10 cellular contexts compared by ENCODE assay signal in genomic region chr2:11752906-11753305, GRCh38. TPM values are rescaled to one million over a fixed set of nuclear protein-coding genes. Genes with fewer than 3 reads are reported as not detected.
A peak's percentile ranks its signal among the peaks of the same experiment; 100 is the strongest.
DNase-seq lines count a peak whose midpoint lies in the region; ATAC-seq and TF ChIP-seq lines count a peak whose summit lies in the region.
"Had no signal": no experiment of that assay in that cellular context is flagged by ENCODE, and none has a peak within 500 bp of the region (broad histone marks: within the 10 kb centered on the region; RNA-seq: fewer than 3 reads in every experiment).

No MANE protein-coding gene starts in this region.

- H3K27me3 ChIP-seq in BLaER1 treated with 17β-estradiol and CSF1 and Interleukin-3, amounts not matched to agents 10 nM and 100 nM, result no peaks in the 10 kb centered on the region
- peaks cover 10% of the 10 kb centered on the region for H3K27me3 ChIP-seq in DOHH2 (ENCODE audit: control insufficient read depth, low read length)
- H3K27me3 ChIP-seq in mesenchymal stem cell (ENCODE audit: control insufficient read depth in 1 of 2, insufficient read depth in 1 of 2, low read length in 2 of 2), result no peaks in the 10 kb centered on the region
- H3K27me3 ChIP-seq in prostate gland (replicated peaks; ENCODE audit: insufficient read depth), result no peaks in the 10 kb centered on the region
- H3K27me3 ChIP-seq: SJCRH30 had no signal

- peaks cover 0 to 9% (median 6%) of the 10 kb centered on the region in 11 experiments; a peak in 18 of 22 replicates for H3K9me3 ChIP-seq in BLaER1 treated with 17β-estradiol and CSF1 and Interleukin-3, amounts not matched to agents 10 nM and 100 nM (replicated peaks in 1 of 11)
- H3K9me3 ChIP-seq in DOHH2 (ENCODE audit: control insufficient read depth, insufficient read depth, low read length) (no peaks in the 10 kb centered on the region), mesenchymal stem cell (ENCODE audit: control insufficient read depth, low read length) (no peaks in the 10 kb centered on the region), prostate gland (no peaks in the 10 kb centered on the region)
- H3K9me3 ChIP-seq: SJCRH30 had no signal

- H2BK120ac ChIP-seq in mesenchymal stem cell (ENCODE audit: low read depth, low read length), result no peak overlapping the region

- H3K4me1 Mint-ChIP-seq in activated CD8-positive, alpha-beta T cell treated with anti-CD3 and anti-CD28 coated beads for 36 hours (ENCODE audit: low read depth), result peaks cover 88% of the 10 kb centered on the region

- H3K4ac ChIP-seq in mesenchymal stem cell (ENCODE audit: low read depth in 1 of 2, low read length in 2 of 2), result peak overlapping the region in 1 of 2 experiments; percentile 43

- H4K8ac ChIP-seq in mesenchymal stem cell (ENCODE audit: low read length), result peak overlapping the region; percentile 46

- peak overlapping the region in 8 of 10 experiments; percentile 30 to 64 (median 45); a peak in 12 of 20 replicates for H3K4me3 ChIP-seq in BLaER1 treated with 17β-estradiol and CSF1 and Interleukin-3, amounts not matched to agents 10 nM and 100 nM
- H3K4me3 ChIP-seq in DOHH2 (ENCODE audit: low read length) (peak overlapping the region; percentile 64), mesenchymal stem cell (ENCODE audit: insufficient read depth in 1 of 2, low read depth in 1 of 2, low read length in 2 of 2) (peak overlapping the region in 1 of 2 experiments; percentile 16), prostate gland (no peak overlapping the region)
- H3K4me3 ChIP-seq: SJCRH30 had no signal

- 58% methylated on average over 8 of the region's 8 CpGs for WGBS in mesenchymal stem cell
- 92% methylated on average over 8 of the region's 8 CpGs for WGBS in prostate gland

- H3K9ac ChIP-seq in BLaER1 treated with 17β-estradiol and CSF1 and Interleukin-3, amounts not matched to agents 10 nM and 100 nM, result peak overlapping the region in 10 of 11 experiments; percentile 0 to 75 (median 64); a peak in 16 of 22 replicates
- H3K9ac ChIP-seq in mesenchymal stem cell (ENCODE audit: low read length), result no peak overlapping the region

- no peaks in the 10 kb centered on the region for H3K9me2 ChIP-seq in DOHH2 (replicated peaks; ENCODE audit: control insufficient read depth, low read length)

- H3K36me3 Mint-ChIP-seq in activated CD8-positive, alpha-beta T cell treated with anti-CD3 and anti-CD28 coated beads for 36 hours (ENCODE audit: low read depth), result peaks cover 9% of the 10 kb centered on the region

- H3K27ac ChIP-seq in BLaER1 treated with 17β-estradiol and CSF1 and Interleukin-3, amounts not matched to agents 10 nM and 100 nM, result peak overlapping the region in 9 of 11 experiments; percentile 66 to 85 (median 74); a peak in 18 of 22 replicates
- H3K27ac ChIP-seq in DOHH2 (ENCODE audit: low read depth, low read length), result peak overlapping the region; percentile 94
- no peak overlapping the region for H3K27ac ChIP-seq in mesenchymal stem cell (ENCODE audit: low read length, poor library complexity, severe bottlenecking)
- peak overlapping the region in 1 of 2 donors; percentile 27 for H3K27ac ChIP-seq in prostate gland
- H3K27ac ChIP-seq: SJCRH30 had no signal

- CTCF ChIA-PET in activated CD8-positive, alpha-beta T cell treated with anti-CD3 and anti-CD28 coated beads for 36 hours (lab: Charles Lee), result interaction anchor here (0.8 to 3.6 kb wide), 11 partner anchors 9 to 63 kb away, joined by 3 to 29 read pairs (median 4); no protein-coding TSS in a partner anchor

- H3K36me3 ChIP-seq in BLaER1 treated with 17β-estradiol and CSF1 and Interleukin-3, amounts not matched to agents 10 nM and 100 nM, result peaks cover 0 to 16% (median 8%) of the 10 kb centered on the region in 11 experiments; a peak in 15 of 22 replicates
- peaks cover 6% of the 10 kb centered on the region; the same call in 1 of the 2 replicates for H3K36me3 ChIP-seq in DOHH2 (ENCODE audit: control insufficient read depth, low read length)
- no peaks in the 10 kb centered on the region for H3K36me3 ChIP-seq in mesenchymal stem cell (ENCODE audit: control insufficient read depth in 1 of 2, insufficient read depth in 2 of 2, low read depth in 1 of 2, low read length in 2 of 2)
- H3K36me3 ChIP-seq in prostate gland, result no peaks in the 10 kb centered on the region

- no peak overlapping the region for H3K14ac ChIP-seq in mesenchymal stem cell (ENCODE audit: low read length in 2 of 2)

- no peak overlapping the region for H2AFZ ChIP-seq in mesenchymal stem cell (ENCODE audit: low read depth, low read length)

- no peak for TF ChIP-seq CTCF in DOHH2 (IDR thresholded peaks at IDR 0.05; ENCODE audit: low read depth, low read length, poor library complexity, severe bottlenecking)
- TF ChIP-seq CTCF in activated CD8-positive, alpha-beta T cell treated with anti-CD3 and anti-CD28 coated beads for 36 hours (IDR thresholded peaks at IDR 0.05), result no peak
- no peak for TF ChIP-seq CTCF in prostate gland (IDR thresholded peaks at IDR 0.05)

- peak overlapping the region; percentile 16 for H2BK15ac ChIP-seq in mesenchymal stem cell (ENCODE audit: low read depth, poor library complexity, severe bottlenecking)

- no peaks in the 10 kb centered on the region for H3K9me3 Mint-ChIP-seq in activated CD8-positive, alpha-beta T cell treated with anti-CD3 and anti-CD28 coated beads for 36 hours

- peak overlapping the region; percentile 87 to 98 (median 95) for H3K4me2 ChIP-seq in BLaER1 treated with 17β-estradiol and CSF1 and Interleukin-3, amounts not matched to agents 10 nM and 100 nM
- H3K4me2 ChIP-seq in DOHH2 (ENCODE audit: low read length) (peak overlapping the region; percentile 88), mesenchymal stem cell (ENCODE audit: low read length, poor library complexity, severe bottlenecking) (no peak overlapping the region)

- DNase-seq in activated CD8-positive, alpha-beta T cell treated with anti-CD3 and anti-CD28 coated beads for 36 hours, result no peak
- no peak for DNase-seq in mesenchymal stem cell
- DNase-seq in HuH-7 (ENCODE audit: low spot score), result no peak
- DNase-seq in prostate gland (ENCODE audit: low spot score), result no peak
- DNase-seq: kidney glomerular epithelial cell, SJCRH30 had no signal

- H3K18ac ChIP-seq in mesenchymal stem cell (ENCODE audit: low read depth in 1 of 2, low read length in 2 of 2), result peak overlapping the region in 1 of 2 experiments; percentile 15

- H3K79me2 ChIP-seq in DOHH2 (ENCODE audit: control insufficient read depth, low read length), result peaks cover 66% of the 10 kb centered on the region

- H2BK5ac ChIP-seq in mesenchymal stem cell (ENCODE audit: low read depth, low read length, poor library complexity, severe bottlenecking), result no peak overlapping the region

- peak overlapping the region; percentile 78 for H4K91ac ChIP-seq in mesenchymal stem cell (ENCODE audit: low read length)

- H3K27ac Mint-ChIP-seq in activated CD8-positive, alpha-beta T cell treated with anti-CD3 and anti-CD28 coated beads for 36 hours, result peak overlapping the region; percentile 97

- no peak for TF ChIP-seq POLR2A in prostate gland (IDR thresholded peaks at IDR 0.05)

- H3K4me1 ChIP-seq in BLaER1 treated with 17β-estradiol and CSF1 and Interleukin-3, amounts not matched to agents 10 nM and 100 nM, result peaks cover 73 to 92% (median 86%) of the 10 kb centered on the region in 10 experiments
- H3K4me1 ChIP-seq in DOHH2 (ENCODE audit: control insufficient read depth, low read length) (peaks cover 98% of the 10 kb centered on the region), mesenchymal stem cell (ENCODE audit: control insufficient read depth, insufficient read depth, low read depth, low read length) (peaks cover 21% of the 10 kb centered on the region), prostate gland (replicated peaks) (peaks cover 2% of the 10 kb centered on the region)
- H3K4me1 ChIP-seq: SJCRH30 had no signal

- no peaks in the 10 kb centered on the region for H3K27me3 Mint-ChIP-seq in activated CD8-positive, alpha-beta T cell treated with anti-CD3 and anti-CD28 coated beads for 36 hours

- peaks cover 35% of the 10 kb centered on the region for H3F3A ChIP-seq in DOHH2 (ENCODE audit: control insufficient read depth, insufficient read depth)

- ATAC-seq in activated CD8-positive, alpha-beta T cell treated with anti-CD3 and anti-CD28 coated beads for 36 hours, result no peak
- ATAC-seq in esophagus mucosa (no peak), GM18870 (IDR thresholded peaks at IDR 0.05; ENCODE audit: unreplicated experiment) (no peak)

- no peak overlapping the region for H2AK5ac ChIP-seq in mesenchymal stem cell (ENCODE audit: low read length, severe bottlenecking)

- peaks cover 56 to 89% (median 77%) of the 10 kb centered on the region in 11 experiments for H4K20me1 ChIP-seq in BLaER1 treated with 17β-estradiol and CSF1 and Interleukin-3, amounts not matched to agents 10 nM and 100 nM
- H4K20me1 ChIP-seq in DOHH2 (ENCODE audit: control insufficient read depth, insufficient read depth, low read depth, low read length), result peaks cover 37% of the 10 kb centered on the region

- H2BK12ac ChIP-seq in mesenchymal stem cell (ENCODE audit: low read length in 2 of 2), result peak overlapping the region; percentile 11 to 13

- H3K23ac ChIP-seq in mesenchymal stem cell (ENCODE audit: low read length in 2 of 2), result no peak overlapping the region

- H3K79me1 ChIP-seq in mesenchymal stem cell (replicated peaks; ENCODE audit: low read length, poor library complexity, severe bottlenecking), result peaks cover 43% of the 10 kb centered on the region

- intact Hi-C loops in activated CD8-positive, alpha-beta T cell treated with anti-CD3 and anti-CD28 coated beads for 36 hours (cut with micrococcal nuclease), result no loop called here
- intact Hi-C loops in prostate gland (cut with DNase I), result no loop called here

- H3K4me3 Mint-ChIP-seq in activated CD8-positive, alpha-beta T cell treated with anti-CD3 and anti-CD28 coated beads for 36 hours, result peak overlapping the region; percentile 76

- POLR2A ChIA-PET in activated CD8-positive, alpha-beta T cell treated with anti-CD3 and anti-CD28 coated beads for 36 hours (lab: Charles Lee), result interaction anchor here (0.6 to 3.1 kb wide), 5 partner anchors 8 to 56 kb away, joined by 3 to 19 read pairs (median 14); partner anchors contain the start of gene LPIN1

RNA-seq across cellular contexts. Expression of gene LPIN1, which starts 6.5 kb away (rescaled TPM):
- total RNA-seq in activated CD8-positive, alpha-beta T cell treated with anti-CD3 and anti-CD28 coated beads for 36 hours, result 10 to 100 TPM; 31.9 to 36.5 TPM
- polyA plus RNA-seq in mesenchymal stem cell (2013, experiment 1 of 2), result 42.3 TPM
- polyA plus RNA-seq in mesenchymal stem cell (2013, experiment 2 of 2), result 40.8 TPM
- total RNA-seq in esophagus mucosa, result 33.6 TPM
- 10 to 100 TPM; 18.2 to 57.1 TPM for total RNA-seq in prostate gland

Comparison
In these comparisons a context has a peak if more than half of its experiments do, and no peak if none do; other contexts are left out.
1. H3K4me3 ChIP-seq: peak in BLaER1 treated with 17β-estradiol and CSF1 and Interleukin-3, amounts not matched to agents 10 nM and 100 nM (8 of 10) and DOHH2 (single experiment); none in prostate gland (0 of 2).